Comparison of ENCODE assay signal across 15 cellular contexts in the genomic region with DNA sequence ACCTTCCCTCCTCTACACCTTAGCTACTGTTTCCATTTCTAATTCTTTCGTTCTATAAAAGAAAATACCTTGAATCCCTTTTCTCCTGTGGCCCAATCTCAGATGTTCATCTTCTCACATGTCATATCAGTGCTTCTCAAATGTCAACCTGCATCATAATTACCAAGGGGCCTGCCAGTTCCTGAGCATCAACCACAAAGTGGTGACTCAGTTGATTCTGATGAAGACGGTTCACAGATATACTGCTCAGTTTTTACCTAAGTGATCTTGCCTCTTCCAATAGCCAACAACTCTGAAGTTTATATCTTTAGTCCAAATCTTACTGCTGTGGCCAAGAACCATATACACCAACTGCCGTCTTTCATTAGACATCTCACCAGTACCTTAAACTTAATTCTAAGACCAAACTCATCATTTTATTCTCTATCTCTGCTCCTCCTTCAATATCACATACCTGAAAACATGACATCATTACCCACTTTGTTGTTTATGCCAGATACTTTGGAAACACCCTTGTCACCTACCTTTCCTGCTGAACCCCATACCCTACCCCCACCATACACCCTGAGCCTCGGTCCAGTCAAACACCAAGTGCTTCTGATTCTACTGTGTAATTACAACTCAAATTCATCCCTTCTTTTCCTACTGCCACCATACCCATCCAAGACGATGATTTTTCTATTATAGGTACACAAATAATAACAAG.
DNase-seq lines count a peak whose midpoint lies in the region; ATAC-seq and TF ChIP-seq lines count a peak whose summit lies in the region.
"Had no signal": no experiment of that assay in that cellular context is flagged by ENCODE, and none has a peak within 500 bp of the region (broad histone marks: within the 10 kb centered on the region; RNA-seq: fewer than 3 reads in every experiment).

No MANE protein-coding gene starts in this region.

- H3K36me3 Mint-ChIP-seq in CD8-positive, alpha-beta memory T cell: peaks cover 8 to 19% (median 14%) of the 10 kb centered on the region in 3 donors
- peaks cover 13% of the 10 kb centered on the region for H3K36me3 Mint-ChIP-seq in activated CD8-positive, alpha-beta T cell treated with anti-CD3 and anti-CD28 coated beads, Interleukin-2, amount 10 ng/mL, durations not matched to agents 7 days and 5 days (ENCODE audit: low read depth)
- H3K36me3 Mint-ChIP-seq in chondrocyte (ENCODE audit: low read depth): peaks cover 7% of the 10 kb centered on the region

- no peaks in the 10 kb centered on the region for H3K27me3 Mint-ChIP-seq in CD8-positive, alpha-beta memory T cell
- no peaks in the 10 kb centered on the region for H3K27me3 Mint-ChIP-seq in activated CD8-positive, alpha-beta T cell treated with anti-CD3 and anti-CD28 coated beads, Interleukin-2, amount 10 ng/mL, durations not matched to agents 7 days and 5 days (ENCODE audit: low read depth)
- no peaks in the 10 kb centered on the region for H3K27me3 Mint-ChIP-seq in chondrocyte (ENCODE audit: low read depth)
- H3K27me3 Mint-ChIP-seq: naive B cell, type B pancreatic cell had no signal

- H3K27ac Mint-ChIP-seq in CD8-positive, alpha-beta memory T cell: peak overlapping the region in 5 of 8 donors; percentile 0 to 83 (median 17)
- H3K27ac Mint-ChIP-seq in activated CD8-positive, alpha-beta T cell treated with anti-CD3 and anti-CD28 coated beads, Interleukin-2, amount 10 ng/mL, durations not matched to agents 7 days and 5 days: peak overlapping the region; percentile 26
- no peak overlapping the region for H3K27ac Mint-ChIP-seq in chondrocyte (ENCODE audit: unreplicated experiment)
- H3K27ac Mint-ChIP-seq: type B pancreatic cell had no signal

- no peaks in the 10 kb centered on the region for H3K36me3 ChIP-seq in CD8-positive, alpha-beta memory T cell (ENCODE audit: insufficient read depth, low read length)
- H3K36me3 ChIP-seq: sigmoid colon had no signal

- ATAC-seq in activated CD8-positive, alpha-beta T cell treated with anti-CD3 and anti-CD28 coated beads, Interleukin-2, amount 10 ng/mL, durations not matched to agents 7 days and 5 days: peak; percentile 67
- ATAC-seq in HG02623 (IDR thresholded peaks at IDR 0.05; ENCODE audit: unreplicated experiment) (no peak), HG03135 (IDR thresholded peaks at IDR 0.05; ENCODE audit: unreplicated experiment) (no peak), HG02970 (IDR thresholded peaks at IDR 0.05; ENCODE audit: low FRiP score, unreplicated experiment) (no peak)
- ATAC-seq: left colon had no signal

- no peak overlapping the region for H3K27ac ChIP-seq in CD8-positive, alpha-beta memory T cell (ENCODE audit: low read depth, low read length)
- H3K27ac ChIP-seq: PC-9, sigmoid colon had no signal

- H3K9me3 ChIP-seq in CD8-positive, alpha-beta memory T cell (ENCODE audit: low read length): no peaks in the 10 kb centered on the region

- H3K4me1 Mint-ChIP-seq in CD8-positive, alpha-beta memory T cell: peaks cover 13 to 25% (median 14%) of the 10 kb centered on the region in 3 donors
- peaks cover 20% of the 10 kb centered on the region for H3K4me1 Mint-ChIP-seq in activated CD8-positive, alpha-beta T cell treated with anti-CD3 and anti-CD28 coated beads, Interleukin-2, amount 10 ng/mL, durations not matched to agents 7 days and 5 days (ENCODE audit: low read depth)
- H3K4me1 Mint-ChIP-seq in chondrocyte (ENCODE audit: low read depth): peaks cover 2% of the 10 kb centered on the region

- POLR2A ChIA-PET in CD8-positive, alpha-beta memory T cell (lab: Charles Lee): no interaction called here
- POLR2A ChIA-PET in activated CD8-positive, alpha-beta T cell treated with anti-CD3 and anti-CD28 coated beads, Interleukin-2, amount 10 ng/mL, durations not matched to agents 7 days and 5 days (lab: Charles Lee): no interaction called here

- no peak overlapping the region for H3K4me3 Mint-ChIP-seq in CD8-positive, alpha-beta memory T cell
- H3K4me3 Mint-ChIP-seq in activated CD8-positive, alpha-beta T cell treated with anti-CD3 and anti-CD28 coated beads, Interleukin-2, amount 10 ng/mL, durations not matched to agents 7 days and 5 days: no peak overlapping the region
- H3K4me3 Mint-ChIP-seq in chondrocyte (ENCODE audit: unreplicated experiment): no peak overlapping the region
- H3K4me3 Mint-ChIP-seq: naive B cell, type B pancreatic cell had no signal

- H3K4me3 ChIP-seq in CD8-positive, alpha-beta memory T cell (ENCODE audit: low read length): no peak overlapping the region
- H3K4me3 ChIP-seq in fibroblast of mammary gland (ENCODE audit: control insufficient read depth, low read depth, low read length): no peak overlapping the region
- H3K4me3 ChIP-seq: PC-9, sigmoid colon had no signal

- no peak for DNase-seq in CD8-positive, alpha-beta memory T cell
- peak; percentile 28 for DNase-seq in GM13976 (ENCODE audit: low spot score)
- DNase-seq in activated CD8-positive, alpha-beta T cell treated with anti-CD3 and anti-CD28 coated beads, Interleukin-2, amount 10 ng/mL, durations not matched to agents 7 days and 5 days: no peak
- DNase-seq in fibroblast of mammary gland (ENCODE audit: low read depth): peak; percentile 49
- no peak for DNase-seq in chondrocyte (ENCODE audit: low spot score)
- DNase-seq: left colon, naive B cell, NCI-H1105, NCI-H510A, PC-9, sigmoid colon had no signal

- no peaks in the 10 kb centered on the region for H3K9me3 Mint-ChIP-seq in CD8-positive, alpha-beta memory T cell
- no peaks in the 10 kb centered on the region for H3K9me3 Mint-ChIP-seq in activated CD8-positive, alpha-beta T cell treated with anti-CD3 and anti-CD28 coated beads, Interleukin-2, amount 10 ng/mL, durations not matched to agents 7 days and 5 days (ENCODE audit: insufficient read depth)
- no peaks in the 10 kb centered on the region for H3K9me3 Mint-ChIP-seq in chondrocyte (ENCODE audit: low read depth)
- H3K9me3 Mint-ChIP-seq: type B pancreatic cell had no signal

- TF ChIP-seq CTCF in GM13976 (IDR thresholded peaks at IDR 0.05; ENCODE audit: borderline replicate concordance, control extremely low read depth, extremely low read depth, insufficient read depth, missing control alignments): no peak
- TF ChIP-seq CTCF in fibroblast of mammary gland (conservative IDR thresholded peaks at IDR 0.05; ENCODE audit: control insufficient read depth, insufficient read depth, low read depth, low read length): no peak
- TF ChIP-seq CTCF in chondrocyte (IDR thresholded peaks at IDR 0.05): no peak

- CTCF ChIA-PET in CD8-positive, alpha-beta memory T cell (lab: Charles Lee): interaction anchor here (0.8 to 1.0 kb wide), 2 partner anchors 18 to 42 kb away, joined by 3 read pairs; no protein-coding TSS in a partner anchor
- CTCF ChIA-PET in activated CD8-positive, alpha-beta T cell treated with anti-CD3 and anti-CD28 coated beads, Interleukin-2, amount 10 ng/mL, durations not matched to agents 7 days and 5 days (lab: Charles Lee): interaction anchor here (0.7 to 1.3 kb wide), 2 partner anchors 11 to 1748 kb away, joined by 3 to 4 read pairs; no protein-coding TSS in a partner anchor

- H3K4me1 ChIP-seq in CD8-positive, alpha-beta memory T cell (ENCODE audit: insufficient read depth, low read length): no peaks in the 10 kb centered on the region

- in situ Hi-C loops in GM13976 (cut with MboI; ENCODE audit: low sequenced_read_pairs, unreplicated experiment): no loop called here

- no peaks in the 10 kb centered on the region for H3K27me3 ChIP-seq in CD8-positive, alpha-beta memory T cell (ENCODE audit: insufficient read depth, low read length, poor library complexity, severe bottlenecking)
- H3K27me3 ChIP-seq: sigmoid colon had no signal

Comparison
In these comparisons a context has a peak if more than half of its experiments do, and no peak if none do; other contexts are left out.
1. DNase-seq: peak in GM13976 (single experiment) and fibroblast of mammary gland (single experiment); none in CD8-positive, alpha-beta memory T cell (0 of 5), activated CD8-positive, alpha-beta T cell treated with anti-CD3 and anti-CD28 coated beads, Interleukin-2, amount 10 ng/mL, durations not matched to agents 7 days and 5 days (single experiment) and chondrocyte (single experiment).